10 cellular contexts compared by ENCODE assay signal in the genomic region with DNA sequence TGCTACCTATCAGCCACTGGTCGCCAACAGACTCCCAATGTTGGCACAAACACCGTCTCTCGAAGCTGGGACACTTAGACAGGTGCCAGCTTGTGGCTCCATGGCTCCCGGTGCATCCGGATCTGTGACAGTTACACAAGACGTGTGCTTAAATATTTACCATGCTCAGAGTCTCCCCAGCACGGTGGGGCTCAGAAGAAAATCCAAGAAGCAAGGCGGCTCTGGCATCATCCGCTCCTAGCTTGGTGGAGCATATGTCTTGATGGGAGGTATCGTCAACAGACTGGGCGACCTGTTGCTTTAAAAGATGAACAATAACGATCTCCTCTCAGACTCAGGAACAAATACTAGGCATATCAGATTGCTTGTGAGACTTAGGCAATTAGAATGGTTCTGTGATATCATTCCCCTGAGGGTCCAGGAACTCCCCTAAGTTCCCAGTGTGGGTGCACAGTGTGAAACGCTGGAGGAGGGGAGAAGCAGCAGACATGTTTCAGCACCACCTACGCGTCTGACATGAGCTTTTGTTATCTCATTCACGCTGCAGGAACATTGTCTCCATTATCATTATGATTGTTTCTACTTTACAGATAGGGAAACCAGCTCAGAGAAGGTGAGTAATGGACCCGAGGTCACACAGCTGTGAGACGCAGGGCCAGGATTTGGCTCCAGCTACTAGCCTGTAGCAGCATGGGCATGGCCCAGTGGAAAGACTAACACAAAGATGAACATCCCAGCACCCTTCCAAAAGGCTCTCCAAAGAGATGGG.
A peak's percentile ranks its signal among the peaks of the same experiment; 100 is the strongest.
DNase-seq lines count a peak whose midpoint lies in the region; ATAC-seq and TF ChIP-seq lines count a peak whose summit lies in the region.
"Had no signal": no experiment of that assay in that cellular context is flagged by ENCODE, and none has a peak within 500 bp of the region (broad histone marks: within the 10 kb centered on the region; RNA-seq: fewer than 3 reads in every experiment).

No MANE protein-coding gene starts in this region.

- H3K4me1 ChIP-seq in SJSA1 (replicated peaks) = peaks cover 69% of the 10 kb centered on the region

- H3K36me3 ChIP-seq in SJSA1 = no peaks in the 10 kb centered on the region

- DNase-seq in NCI-H1092 treated with DMSO at 0.1 percent for 48 hours (lab: John Stamatoyannopoulos, UW) (peak; percentile 11), NCI-H1092 (lab: John Stamatoyannopoulos, UW) (no peak), SJSA1 (ENCODE audit: low read depth in 1 of 2, low spot score in 2 of 2) (no peak), epithelial cell of esophagus (ENCODE audit: low read depth) (peak; percentile 74), dermis blood vessel endothelial cell (no peak), AG08396 (ENCODE audit: low spot score) (no peak)
- peak; percentile 35 for DNase-seq in stimulated activated CD4-positive, alpha-beta T cell treated with anti-CD3 and anti-CD28 coated beads, Interleukin-1b, Interleukin-23, amount 100 ng/mL, for 48 hours
- DNase-seq: 8988T, endodermal cell had no signal

- H3K4me3 ChIP-seq in SJSA1 (no peak overlapping the region), epithelial cell of esophagus (ENCODE audit: low read length) (peak overlapping the region; percentile 5)

- H3K9me3 ChIP-seq in SJSA1 (replicated peaks) = no peaks in the 10 kb centered on the region

- no peaks in the 10 kb centered on the region for H3K27me3 ChIP-seq in SJSA1 (replicated peaks)

- peak overlapping the region; percentile 84 for H3K27ac ChIP-seq in SJSA1

- ATAC-seq in GM21381 (IDR thresholded peaks at IDR 0.05; ENCODE audit: unreplicated experiment) = no peak

- TF ChIP-seq CTCF in epithelial cell of esophagus (IDR thresholded peaks at IDR 0.05; ENCODE audit: insufficient read depth, low read depth, low read length, missing control alignments) = no peak

Comparison
In these comparisons a context has a peak if more than half of its experiments do, and no peak if none do; other contexts are left out.
1. DNase-seq: peak in NCI-H1092 treated with DMSO at 0.1 percent for 48 hours (single experiment), epithelial cell of esophagus (single experiment) and stimulated activated CD4-positive, alpha-beta T cell treated with anti-CD3 and anti-CD28 coated beads, Interleukin-1b, Interleukin-23, amount 100 ng/mL, for 48 hours (single experiment); none in NCI-H1092 (single experiment), SJSA1 (0 of 2), dermis blood vessel endothelial cell (single experiment) and AG08396 (single experiment).